ENCODE assay signal across 1 cellular context in genomic region chr12:20426956-20427355, GRCh38.
TF ChIP-seq lines count a peak whose summit lies in the region.

No MANE protein-coding gene starts in this region.

TF ChIP-seq in HepG2, 621 proteins besides CTCF, POLR2A, EP300 and RAD21 (continued from another document):
- TF ChIP-seq, protein P1, sequence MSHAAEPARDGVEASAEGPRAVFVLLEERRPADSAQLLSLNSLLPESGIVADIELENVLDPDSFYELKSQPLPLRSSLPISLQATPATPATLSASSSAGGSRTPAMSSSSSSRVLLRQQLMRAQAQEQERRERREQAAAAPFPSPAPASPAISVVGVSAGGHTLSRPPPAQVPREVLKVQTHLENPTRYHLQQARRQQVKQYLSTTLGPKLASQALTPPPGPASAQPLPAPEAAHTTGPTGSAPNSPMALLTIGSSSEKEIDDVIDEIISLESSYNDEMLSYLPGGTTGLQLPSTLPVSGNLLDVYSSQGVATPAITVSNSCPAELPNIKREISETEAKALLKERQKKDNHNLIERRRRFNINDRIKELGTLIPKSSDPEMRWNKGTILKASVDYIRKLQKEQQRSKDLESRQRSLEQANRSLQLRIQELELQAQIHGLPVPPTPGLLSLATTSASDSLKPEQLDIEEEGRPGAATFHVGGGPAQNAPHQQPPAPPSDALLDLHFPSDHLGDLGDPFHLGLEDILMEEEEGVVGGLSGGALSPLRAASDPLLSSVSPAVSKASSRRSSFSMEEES (CRISPR knock-in tag; IDR thresholded peaks at IDR 0.05), result no peak
- TF ChIP-seq ZNF33B (CRISPR knock-in tag; IDR thresholded peaks at IDR 0.05) (no peak), TP53 (CRISPR knock-in tag; conservative IDR thresholded peaks at IDR 0.05) (no peak), MAFK (conservative IDR thresholded peaks at IDR 0.05 in 1 of 2, IDR thresholded peaks at IDR 0.05 in 1 of 2; ENCODE audit: low read length in 2 of 2) (peak; percentile 74 to 87), NKX3-1 (CRISPR knock-in tag; IDR thresholded peaks at IDR 0.05) (no peak), MAFF (IDR thresholded peaks at IDR 0.05; ENCODE audit: low read depth, low read length) (peak; percentile 81), RFX1 (IDR thresholded peaks at IDR 0.05) (no peak)
